21 cellular contexts compared by ENCODE assay signal in genomic region chr19:7703332-7703731, GRCh38. TPM values are rescaled to one million over a fixed set of nuclear protein-coding genes. Genes with fewer than 3 reads are reported as not detected.
DNase-seq lines count a peak whose midpoint lies in the region; ATAC-seq and TF ChIP-seq lines count a peak whose summit lies in the region.
"Had no signal": no experiment of that assay in that cellular context is flagged by ENCODE, and none has a peak within 500 bp of the region (broad histone marks: within the 10 kb centered on the region; RNA-seq: fewer than 3 reads in every experiment).

No MANE protein-coding gene starts in this region.

- H3K27ac ChIP-seq in IMR-90 (ENCODE audit: insufficient read depth, low read length), result no peak overlapping the region
- H3K27ac ChIP-seq: C4-2B, GM23248, RWPE1, SJCRH30 had no signal

- no peak for TF ChIP-seq RAD21 in IMR-90 (IDR thresholded peaks at IDR 0.05; ENCODE audit: low read length)

- H4K8ac ChIP-seq in IMR-90 (ENCODE audit: low read depth in 2 of 2, low read length in 2 of 2), result no peak overlapping the region

- H3K27ac Mint-ChIP-seq in activated naive CD4-positive, alpha-beta T cell treated with anti-CD3 and anti-CD28 coated beads, Interleukin-2, amount 10 ng/mL, durations not matched to agents 7 days and 5 days, result peak overlapping the region; percentile 24
- H3K27ac Mint-ChIP-seq in memory B cell, result peak overlapping the region; percentile 97
- peak overlapping the region; percentile 100 for H3K27ac Mint-ChIP-seq in stimulated activated memory B cell treated with anti-CD40 and anti-IgM and Interleukin-4, amounts not matched to agents 10 μg/mL and 1 μg/mL and 100 μg/mL, for 72 hours

- peaks cover 16% of the 10 kb centered on the region; the same call in 1 of the 2 replicates for H3K27me3 ChIP-seq in IMR-90 (ENCODE audit: control insufficient read depth, insufficient read depth, low read length)
- H3K27me3 ChIP-seq: SJCRH30 had no signal

- H3K23ac ChIP-seq in IMR-90 (ENCODE audit: low read depth, low read length), result no peak overlapping the region

- no peak overlapping the region for H3K14ac ChIP-seq in IMR-90 (replicated peaks; ENCODE audit: low read depth, low read length)

- dilution Hi-C loops in IMR-90 (cut with HindIII; ENCODE audit: low sequenced_read_pairs, unreplicated experiment), result no loop called here

- H3K9ac ChIP-seq in IMR-90 (ENCODE audit: low read depth, low read length), result no peak overlapping the region
- H3K9ac ChIP-seq: GM23248 had no signal

- in situ Hi-C loops in IMR-90 (cut with MboI; ENCODE audit: low sequenced_read_pairs), result no loop called here

- no peaks in the 10 kb centered on the region for H3K9me3 ChIP-seq in IMR-90 (ENCODE audit: control insufficient read depth, insufficient read depth, low read length)
- H3K9me3 ChIP-seq: SJCRH30 had no signal

- peak overlapping the region; percentile 65 for H2AFZ ChIP-seq in IMR-90 (replicated peaks; ENCODE audit: low read length, poor library complexity)
- H2AFZ ChIP-seq: GM23248 had no signal

- intact Hi-C loops in IMR-90 (cut with micrococcal nuclease), result no loop called here

- H4K20me1 ChIP-seq in IMR-90 (ENCODE audit: insufficient read depth, low read length), result no peaks in the 10 kb centered on the region

- no peak overlapping the region for H2BK20ac ChIP-seq in IMR-90 (ENCODE audit: low read depth, low read length)

- no peak overlapping the region for H3K4me2 ChIP-seq in IMR-90 (ENCODE audit: low read depth, low read length)

- no peaks in the 10 kb centered on the region for H3K79me1 ChIP-seq in IMR-90 (ENCODE audit: low read depth in 1 of 2, low read length in 2 of 2)

- no peaks in the 10 kb centered on the region for H3K9me3 Mint-ChIP-seq in activated naive CD4-positive, alpha-beta T cell treated with anti-CD3 and anti-CD28 coated beads, Interleukin-2, amount 10 ng/mL, durations not matched to agents 7 days and 5 days
- H3K9me3 Mint-ChIP-seq in memory B cell, result no peaks in the 10 kb centered on the region
- no peaks in the 10 kb centered on the region for H3K9me3 Mint-ChIP-seq in stimulated activated memory B cell treated with anti-CD40 and anti-IgM and Interleukin-4, amounts not matched to agents 10 μg/mL and 1 μg/mL and 100 μg/mL, for 72 hours

- no peak overlapping the region for H2AK5ac ChIP-seq in IMR-90 (ENCODE audit: low read depth, low read length)

- no peak overlapping the region for H2BK120ac ChIP-seq in IMR-90 (ENCODE audit: low read depth, low read length)

- H4K5ac ChIP-seq in IMR-90 (ENCODE audit: low read depth, low read length), result no peak overlapping the region

- no peaks in the 10 kb centered on the region for H3K9me1 ChIP-seq in IMR-90 (ENCODE audit: insufficient read depth, low read length)

- H3K56ac ChIP-seq in IMR-90 (ENCODE audit: extremely low read depth, insufficient read depth, low read length), result no peak overlapping the region

- peaks cover 38% of the 10 kb centered on the region for H3K4me1 Mint-ChIP-seq in activated naive CD4-positive, alpha-beta T cell treated with anti-CD3 and anti-CD28 coated beads, Interleukin-2, amount 10 ng/mL, durations not matched to agents 7 days and 5 days
- H3K4me1 Mint-ChIP-seq in memory B cell, result peaks cover 69% of the 10 kb centered on the region
- peaks cover 95% of the 10 kb centered on the region for H3K4me1 Mint-ChIP-seq in stimulated activated memory B cell treated with anti-CD40 and anti-IgM and Interleukin-4, amounts not matched to agents 10 μg/mL and 1 μg/mL and 100 μg/mL, for 72 hours

- H3K4me3 Mint-ChIP-seq in activated naive CD4-positive, alpha-beta T cell treated with anti-CD3 and anti-CD28 coated beads, Interleukin-2, amount 10 ng/mL, durations not matched to agents 7 days and 5 days, result no peak overlapping the region
- peak overlapping the region; percentile 44 for H3K4me3 Mint-ChIP-seq in memory B cell
- peak overlapping the region; percentile 25 for H3K4me3 Mint-ChIP-seq in stimulated activated memory B cell treated with anti-CD40 and anti-IgM and Interleukin-4, amounts not matched to agents 10 μg/mL and 1 μg/mL and 100 μg/mL, for 72 hours

- peaks cover 1% of the 10 kb centered on the region for H3K36me3 Mint-ChIP-seq in activated naive CD4-positive, alpha-beta T cell treated with anti-CD3 and anti-CD28 coated beads, Interleukin-2, amount 10 ng/mL, durations not matched to agents 7 days and 5 days
- H3K36me3 Mint-ChIP-seq in memory B cell, result peaks cover 5% of the 10 kb centered on the region
- H3K36me3 Mint-ChIP-seq in stimulated activated memory B cell treated with anti-CD40 and anti-IgM and Interleukin-4, amounts not matched to agents 10 μg/mL and 1 μg/mL and 100 μg/mL, for 72 hours, result peaks cover 38% of the 10 kb centered on the region

- 76% methylated on average over 8 of the region's 8 CpGs; no CpG with 5 or more reads in 1 of the 2 experiments for WGBS in IMR-90 (ENCODE audit: extremely low coverage in 2 of 2, insufficient read length in 1 of 2), 2 experiments

- CTCF ChIA-PET in activated naive CD4-positive, alpha-beta T cell treated with anti-CD3 and anti-CD28 coated beads, Interleukin-2, amount 10 ng/mL, durations not matched to agents 7 days and 5 days (lab: Charles Lee), result interaction anchor here (1.0 kb wide), 1 partner anchor 23 kb away, joined by 3 read pairs; the partner anchor contains the start of gene TRAPPC5
- CTCF ChIA-PET in IMR-90 (lab: Yijun Ruan, JAX), result no interaction called here

- no peaks in the 10 kb centered on the region for H3K4me1 ChIP-seq in IMR-90 (ENCODE audit: control insufficient read depth, insufficient read depth, low read length)
- H3K4me1 ChIP-seq: SJCRH30 had no signal

- H2BK15ac ChIP-seq in IMR-90 (ENCODE audit: low read depth, low read length), result no peak overlapping the region

- TF ChIP-seq CTCF in IMR-90 (conservative IDR thresholded peaks at IDR 0.05; ENCODE audit: low read depth, low read length), result no peak

- H3K18ac ChIP-seq in IMR-90 (ENCODE audit: low read depth, low read length), result no peak overlapping the region

- DNase-seq in activated naive CD4-positive, alpha-beta T cell treated with anti-CD3 and anti-CD28 coated beads, Interleukin-2, amount 10 ng/mL, durations not matched to agents 7 days and 5 days, result no peak
- DNase-seq in activated naive CD4-positive, alpha-beta T cell (lab: John Stamatoyannopoulos, UW), result no peak
- DNase-seq in IMR-90, result no peak
- no peak for DNase-seq in memory B cell (ENCODE audit: low spot score in 2 of 2)
- DNase-seq in occipital lobe (lab: John Stamatoyannopoulos, UW), result no peak
- no peak for DNase-seq in NOMO-1 (lab: John Stamatoyannopoulos, UW; ENCODE audit: unreplicated experiment in 2 of 2)
- DNase-seq: Calu3; DMS79 treated with DMSO at 0.1 percent for 48 hours; GM23248; NCI-H146; NCI-H2081 treated with DMSO at 0.1 percent for 48 hours; NCI-H226; NCI-H69; NK-92 treated with Interleukin-12 subunit alpha and Interleukin-12 subunit beta, amount 100 ng/mL, for 24 hours; SJCRH30 had no signal

- BruUV-seq in IMR-90 (replicated peaks; lab: Mats Ljungman, UMichigan), result no TSS peak

- TF ChIP-seq POLR2A in IMR-90 (IDR thresholded peaks at IDR 0.05; ENCODE audit: low read depth, low read length), result no peak

- no peak overlapping the region for H3K4ac ChIP-seq in IMR-90 (ENCODE audit: low read depth, low read length)

- no peak overlapping the region for H2AK9ac ChIP-seq in IMR-90 (replicated peaks; ENCODE audit: low read depth, low read length, poor library complexity)

- no peak overlapping the region for H2BK5ac ChIP-seq in IMR-90 (ENCODE audit: low read depth, low read length, poor library complexity, severe bottlenecking)

- H3K36me3 ChIP-seq in IMR-90 (ENCODE audit: control insufficient read depth, insufficient read depth, low read length), result no peaks in the 10 kb centered on the region
- H3K36me3 ChIP-seq: SJCRH30 had no signal

- H3K27me3 Mint-ChIP-seq in activated naive CD4-positive, alpha-beta T cell treated with anti-CD3 and anti-CD28 coated beads, Interleukin-2, amount 10 ng/mL, durations not matched to agents 7 days and 5 days, result peaks cover 68% of the 10 kb centered on the region
- H3K27me3 Mint-ChIP-seq in memory B cell, result no peaks in the 10 kb centered on the region
- no peaks in the 10 kb centered on the region for H3K27me3 Mint-ChIP-seq in stimulated activated memory B cell treated with anti-CD40 and anti-IgM and Interleukin-4, amounts not matched to agents 10 μg/mL and 1 μg/mL and 100 μg/mL, for 72 hours

- POLR2A ChIA-PET in IMR-90 (lab: Charles Lee; ENCODE audit: unreplicated experiment), result interaction anchor here (0.7 kb wide), 1 partner anchor 605 kb away, joined by 7 read pairs; no protein-coding TSS in a partner anchor

- no peak overlapping the region for H3K4me3 ChIP-seq in IMR-90 (ENCODE audit: insufficient read depth, low read depth, low read length)
- H3K4me3 ChIP-seq: GM23248, SJCRH30 had no signal

- no peak overlapping the region for H4K91ac ChIP-seq in IMR-90 (ENCODE audit: insufficient read depth, low read depth, low read length)

- ATAC-seq in IMR-90 (ENCODE audit: low read depth) (no peak), memory B cell (ENCODE audit: low read depth) (no peak), HG02798 (IDR thresholded peaks at IDR 0.05; ENCODE audit: poor library complexity, unreplicated experiment) (no peak)
- ATAC-seq in stimulated activated memory B cell treated with anti-CD40 and anti-IgM and Interleukin-4, amounts not matched to agents 10 μg/mL and 1 μg/mL and 100 μg/mL, for 72 hours, result no peak

RNA-seq across cellular contexts. Expression of gene FCER2, which starts 1.4 kb away (rescaled TPM):
- total RNA-seq in IMR-90 (2012; rRNA removed) (not detected in 2 replicates), occipital lobe (not detected)
- not detected in 2 replicates for polyA plus RNA-seq in IMR-90 (2012; rRNA removed)
- polyA plus RNA-seq in IMR-90 (2012; cell fraction: cytosol; rRNA removed), result not detected in 2 replicates
- not detected in 2 replicates for polyA plus RNA-seq in IMR-90 (2012; cell fraction: nucleus; rRNA removed; ENCODE audit: low replicate concordance)
- total RNA-seq: A172, Calu3, GM23248, HT-29, SJCRH30 had no signal
- polyA plus RNA-seq: GM23248 had no signal

RNA-seq across cellular contexts. Expression of gene TRAPPC5, which starts 22.7 kb away (rescaled TPM):
- 54.7 and 73.0 TPM in 2 replicates for total RNA-seq in IMR-90 (2012; rRNA removed)
- 109 and 185 TPM in 2 replicates for polyA plus RNA-seq in IMR-90 (2012; rRNA removed)
- 49.6 and 159 TPM in 2 replicates for polyA plus RNA-seq in IMR-90 (2012; cell fraction: cytosol; rRNA removed)
- polyA plus RNA-seq in IMR-90 (2012; cell fraction: nucleus; rRNA removed; ENCODE audit: low replicate concordance), result 34.9 and 73.1 TPM in 2 replicates
- 16.7 TPM for total RNA-seq in occipital lobe

RNA-seq across cellular contexts. Expression of gene MCEMP1, which starts 26.4 kb away (rescaled TPM):
- total RNA-seq in IMR-90 (2012; rRNA removed) (not detected in 2 replicates), occipital lobe (0.78 TPM)
- 0.15 TPM in 1 of 2 replicates, not detected in the other for polyA plus RNA-seq in IMR-90 (2012; rRNA removed)
- polyA plus RNA-seq in IMR-90 (2012; cell fraction: cytosol; rRNA removed), result not detected in 2 replicates
- polyA plus RNA-seq in IMR-90 (2012; cell fraction: nucleus; rRNA removed; ENCODE audit: low replicate concordance), result not detected in 2 replicates
- total RNA-seq: A172, Calu3, GM23248, HT-29, SJCRH30 had no signal
- polyA plus RNA-seq: GM23248 had no signal

RNA-seq across cellular contexts. Expression of gene CLEC4G, which starts 28.6 kb away (rescaled TPM):
- not detected in 2 replicates for total RNA-seq in IMR-90 (2012; rRNA removed)
- polyA plus RNA-seq in IMR-90 (2012; rRNA removed), result not detected in 2 replicates
- not detected in 2 replicates for polyA plus RNA-seq in IMR-90 (2012; cell fraction: cytosol; rRNA removed)
- not detected in 2 replicates for polyA plus RNA-seq in IMR-90 (2012; cell fraction: nucleus; rRNA removed; ENCODE audit: low replicate concordance)
- 0.31 TPM for total RNA-seq in occipital lobe
- total RNA-seq: A172, Calu3, GM23248, HT-29, SJCRH30 had no signal
- polyA plus RNA-seq: GM23248 had no signal

RNA-seq across cellular contexts. Expression of gene RETN, which starts 34.5 kb away (rescaled TPM):
- not detected in 2 replicates for total RNA-seq in IMR-90 (2012; rRNA removed)
- not detected in 2 replicates for polyA plus RNA-seq in IMR-90 (2012; rRNA removed)
- polyA plus RNA-seq in IMR-90 (2012; cell fraction: cytosol; rRNA removed), result not detected in 2 replicates
- polyA plus RNA-seq in IMR-90 (2012; cell fraction: nucleus; rRNA removed; ENCODE audit: low replicate concordance), result not detected in 2 replicates
- total RNA-seq in occipital lobe, result 0.94 TPM
- total RNA-seq: A172, Calu3, GM23248, HT-29, SJCRH30 had no signal
- polyA plus RNA-seq: GM23248 had no signal

Comparison
In these comparisons a context has a peak if more than half of its experiments do, and no peak if none do; other contexts are left out.
1. H3K27ac Mint-ChIP-seq: peak in every context shown above with its lines; median percentile 100 in stimulated activated memory B cell treated with anti-CD40 and anti-IgM and Interleukin-4, amounts not matched to agents 10 μg/mL and 1 μg/mL and 100 μg/mL, for 72 hours; 97 in memory B cell; 24 in activated naive CD4-positive, alpha-beta T cell treated with anti-CD3 and anti-CD28 coated beads, Interleukin-2, amount 10 ng/mL, durations not matched to agents 7 days and 5 days.